In genomic region chr15:90530250-90531051, GRCh38 we compare ENCODE assay signal across 8 cellular contexts. TPM values are rescaled to one million over a fixed set of nuclear protein-coding genes. Genes with fewer than 3 reads are reported as not detected.
DNase-seq lines count a peak whose midpoint lies in the region; ATAC-seq and TF ChIP-seq lines count a peak whose summit lies in the region.

No MANE protein-coding gene starts in this region.

- H3K36me3 ChIP-seq in H7 (replicated peaks; ENCODE audit: control insufficient read depth, insufficient read depth, low read length) (no peaks in the 10 kb centered on the region), ectodermal cell (ENCODE audit: control insufficient read depth, insufficient read depth, low read length) (no peaks in the 10 kb centered on the region), lower lobe of right lung (no peaks in the 10 kb centered on the region)

- no peak for TF ChIP-seq CTCF in GM10266 (IDR thresholded peaks at IDR 0.05; ENCODE audit: control insufficient read depth, insufficient read depth, low read depth, missing control alignments)
- TF ChIP-seq CTCF in lower lobe of right lung (IDR thresholded peaks at IDR 0.05) = no peak

- peaks cover 6% of the 10 kb centered on the region for H3K4me1 ChIP-seq in ectodermal cell (ENCODE audit: control insufficient read depth, insufficient read depth, low read length)
- peaks cover 22% of the 10 kb centered on the region for H3K4me1 ChIP-seq in lower lobe of right lung

- H3K9me3 ChIP-seq in ectodermal cell (ENCODE audit: control insufficient read depth, low read length) (no peaks in the 10 kb centered on the region), lower lobe of right lung (no peaks in the 10 kb centered on the region)

- 1% methylated on average over 76 of the region's 76 CpGs for WGBS in ectodermal cell, 2 experiments

- H3K27ac ChIP-seq in ectodermal cell (ENCODE audit: insufficient read depth, low read depth, low read length, poor library complexity, severe bottlenecking) = no peak overlapping the region
- H3K27ac ChIP-seq in lower lobe of right lung = peak overlapping the region; percentile 89

- peak overlapping the region; percentile 62 for H3K4me3 ChIP-seq in H7 (ENCODE audit: insufficient read depth, low read depth, low read length)
- peak overlapping the region; percentile 64 for H3K4me3 ChIP-seq in ectodermal cell (ENCODE audit: insufficient read depth, low read depth, low read length)
- H3K4me3 ChIP-seq in lower lobe of right lung = peak overlapping the region; percentile 89

- DNase-seq in GM10266 (ENCODE audit: extremely low spot score) (peak; percentile 77), H7 (peak; percentile 87), LHCN-M2 (ENCODE audit: low read depth) (peak; percentile 27), lower lobe of right lung (peak; percentile 72), NCI-H1694 (lab: John Stamatoyannopoulos, UW) (no peak)
- DNase-seq in activated CD4-positive, alpha-beta T cell treated with anti-CD3 and anti-CD28 coated beads, Interleukin-2, amount 50 U/mL, for 1 hour = peak; percentile 38
- peak; percentile 8 for DNase-seq in stimulated activated CD8-positive, alpha-beta memory T cell treated with anti-CD3 and anti-CD28 coated beads, Interleukin-15, amount 100 ng/mL, for 24 hours (ENCODE audit: low read depth)

- ATAC-seq in lower lobe of right lung = peak; percentile 71 to 83

- intact Hi-C loops in lower lobe of right lung (cut with DNase I) = no loop called here

- H3K27me3 ChIP-seq in H7 (ENCODE audit: control insufficient read depth, insufficient read depth, low read length) (peaks cover 39% of the 10 kb centered on the region), ectodermal cell (ENCODE audit: control insufficient read depth, insufficient read depth, low read length, poor library complexity, severe bottlenecking) (peaks cover 43% of the 10 kb centered on the region), lower lobe of right lung (ENCODE audit: low read depth) (no peaks in the 10 kb centered on the region)

RNA-seq across cellular contexts. Expression of gene CRTC3, which starts 0.7 kb away (rescaled TPM):
- total RNA-seq in H7 (2014; rRNA removed; shearing (Covaris generic)) = 3.3 and 6.0 TPM in 2 replicates
- 14.8 and 17.0 TPM in 2 replicates for total RNA-seq in LHCN-M2 (2014; rRNA removed)
- polyA plus RNA-seq in LHCN-M2 (2012) = 16.4 TPM
- 8.6 TPM for polyA plus RNA-seq in ectodermal cell (2013, experiment 1 of 4)
- 7.6 TPM for polyA plus RNA-seq in ectodermal cell (2013, experiment 2 of 4)
- 7.2 TPM for polyA plus RNA-seq in ectodermal cell (2013, experiment 3 of 4)
- polyA plus RNA-seq in ectodermal cell (2013, experiment 4 of 4) = 8.3 TPM
- total RNA-seq in lower lobe of right lung = 40.6 TPM
